ENCODE assay signal across 1 cellular context in genomic region chr1:67500413-67500959, GRCh38.
TF ChIP-seq lines count a peak whose summit lies in the region.

No MANE protein-coding gene starts in this region.

TF ChIP-seq in K562, 482 proteins besides CTCF, POLR2A, EP300 and RAD21 (continued from another document and continues in another):
- TF ChIP-seq TEAD1 (CRISPR knock-in tag; IDR thresholded peaks at IDR 0.05) (peak in 1 of 2 experiments; percentile 54; a peak in 1 of 4 replicates), ZKSCAN1 (IDR thresholded peaks at IDR 0.05; ENCODE audit: low read depth, low read length) (peak; percentile 62; the same call in 1 of the 2 replicates), TEAD2 (tag; IDR thresholded peaks at IDR 0.05) (no peak), NFYB (IDR thresholded peaks at IDR 0.05; ENCODE audit: extremely low read depth, insufficient read length) (no peak), CHCHD3 (CRISPR knock-in tag; IDR thresholded peaks at IDR 0.05) (no peak), SLC30A9 (CRISPR knock-in tag; IDR thresholded peaks at IDR 0.05) (no peak), PKNOX1 (IDR thresholded peaks at IDR 0.05) (no peak), SAP30 (IDR thresholded peaks at IDR 0.05; ENCODE audit: borderline replicate concordance, insufficient read depth, low read depth, low read length, poor library complexity, severe bottlenecking) (no peak), ZNF395 (CRISPR knock-in tag; IDR thresholded peaks at IDR 0.05) (no peak), TCF3 (CRISPR knock-in tag; IDR thresholded peaks at IDR 0.05) (peak; percentile 14; the same call in 1 of the 2 replicates), E2F6 (IDR thresholded peaks at IDR 0.05; ENCODE audit: borderline replicate concordance in 1 of 2, extremely low read depth in 1 of 2, insufficient read depth in 1 of 2, insufficient read length in 1 of 2, low read depth in 1 of 2, low read length in 1 of 2, poor library complexity in 1 of 2, severe bottlenecking in 1 of 2) (peak in 1 of 2 experiments; percentile 22), TFE3 (CRISPR knock-in tag; IDR thresholded peaks at IDR 0.05) (peak; percentile 75), GABPB1 (CRISPR knock-in tag; IDR thresholded peaks at IDR 0.05) (peak; percentile 70), CXXC5 (CRISPR knock-in tag; IDR thresholded peaks at IDR 0.05) (peak; percentile 64), ARID2 (IDR thresholded peaks at IDR 0.05) (peak; percentile 70; the same call in 1 of the 2 replicates), ZNF197 (CRISPR knock-in tag; IDR thresholded peaks at IDR 0.05; ENCODE audit: low read depth) (no peak), HDAC2 (IDR thresholded peaks at IDR 0.05) (no peak), ATF6 (CRISPR knock-in tag; IDR thresholded peaks at IDR 0.05) (no peak), CCAR2 (IDR thresholded peaks at IDR 0.05; ENCODE audit: low read depth, low read length) (no peak), TAF9B (IDR thresholded peaks at IDR 0.05; ENCODE audit: partially characterized antibody) (no peak), HDAC1 (IDR thresholded peaks at IDR 0.05) (no peak), PHF20 (IDR thresholded peaks at IDR 0.05; ENCODE audit: partially characterized antibody) (no peak), PRPF4 (IDR thresholded peaks at IDR 0.05; ENCODE audit: insufficient read depth, low read depth, low read length, poor library complexity, severe bottlenecking) (no peak), DPF2 (IDR thresholded peaks at IDR 0.05) (no peak), MGA (IDR thresholded peaks at IDR 0.05) (peak; percentile 29; the same call in 1 of the 2 replicates), XRCC5 (IDR thresholded peaks at IDR 0.05; ENCODE audit: low read depth, low read length) (peak; percentile 82), RCOR1 (IDR thresholded peaks at IDR 0.05; ENCODE audit: borderline replicate concordance in 1 of 2, low read depth in 2 of 2, low read length in 2 of 2) (peak in 1 of 2 experiments; percentile 74; a peak in 2 of 4 replicates), ZNF133 (CRISPR knock-in tag; IDR thresholded peaks at IDR 0.05) (no peak), CREM (IDR thresholded peaks at IDR 0.05; ENCODE audit: low read depth) (peak; percentile 83), CEBPZ (IDR thresholded peaks at IDR 0.05; ENCODE audit: borderline replicate concordance, low read depth, low read length) (no peak), COPS2 (conservative IDR thresholded peaks at IDR 0.05) (no peak), ARID1B (IDR thresholded peaks at IDR 0.05) (no peak), BHLHE40 (IDR thresholded peaks at IDR 0.05; ENCODE audit: low read length) (0 out of 2 replicates have a peak, but pooled peaks have one; percentile 32), BRF2 (IDR thresholded peaks at IDR 0.05; ENCODE audit: borderline replicate concordance, insufficient read depth, insufficient read length) (no peak), ZNF785 (CRISPR knock-in tag; IDR thresholded peaks at IDR 0.05) (no peak), ZFP36 (IDR thresholded peaks at IDR 0.05; ENCODE audit: low read depth, low read length, partially characterized antibody) (peak; percentile 44), RFX7 (CRISPR knock-in tag; IDR thresholded peaks at IDR 0.05) (no peak)
